Comparison of ENCODE assay signal across 9 cellular contexts in the genomic region with DNA sequence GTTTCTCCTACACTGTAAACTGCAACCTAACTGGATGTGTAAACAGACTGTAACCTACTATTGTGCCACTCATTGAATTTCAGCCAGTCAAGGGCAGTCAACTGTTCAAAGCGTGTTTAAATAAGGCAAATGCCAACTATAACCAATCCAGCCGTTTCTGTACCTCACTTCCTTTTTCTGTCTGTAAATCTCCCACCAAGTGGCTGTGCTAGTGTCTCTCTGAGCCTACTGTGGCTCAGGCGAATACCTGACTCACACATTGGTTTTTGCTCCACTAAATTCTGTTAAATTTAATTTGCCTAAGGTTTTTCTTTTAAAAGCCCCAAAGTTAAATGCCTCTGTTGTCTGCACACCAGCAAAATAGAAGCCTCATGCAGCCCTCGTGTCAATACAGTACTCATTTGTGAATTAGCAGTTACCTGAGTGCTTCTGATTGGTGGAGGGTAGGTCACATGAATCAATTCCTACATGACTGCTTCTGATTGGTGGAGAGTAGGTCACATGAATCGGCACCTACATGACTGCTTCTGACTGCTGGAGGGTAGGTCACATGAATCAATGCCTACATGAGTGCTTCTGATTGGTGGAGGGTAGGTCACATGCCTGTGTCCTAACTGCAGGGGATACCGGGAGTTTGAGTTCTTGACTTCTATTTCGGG. TPM values are rescaled to one million over a fixed set of nuclear protein-coding genes. Genes with fewer than 3 reads are reported as not detected.
A peak's percentile ranks its signal among the peaks of the same experiment; 100 is the strongest.
DNase-seq lines count a peak whose midpoint lies in the region; ATAC-seq, FAIRE-seq and TF ChIP-seq lines count a peak whose summit lies in the region.
"Had no signal": no experiment of that assay in that cellular context is flagged by ENCODE, and none has a peak within 500 bp of the region (broad histone marks: within the 10 kb centered on the region; RNA-seq: fewer than 3 reads in every experiment).

No MANE protein-coding gene starts in this region.

- peak overlapping the region; percentile 97 for H3K4me2 ChIP-seq in OCI-LY3 (ENCODE audit: low read length)

- no peak overlapping the region for H3K4me3 ChIP-seq in GM12865 (ENCODE audit: low read depth, low read length)
- peak overlapping the region; percentile 70 for H3K4me3 ChIP-seq in OCI-LY3 (ENCODE audit: low read length)
- no peak overlapping the region for H3K4me3 ChIP-seq in kidney (ENCODE audit: low read length in 2 of 2)

- H3K79me2 ChIP-seq in OCI-LY3 (ENCODE audit: low read length), result peaks cover 18% of the 10 kb centered on the region

- TF ChIP-seq CTCF in GM12865 (IDR thresholded peaks at IDR 0.05; ENCODE audit: insufficient read depth, low read depth, low read length, missing control alignments), result no peak
- TF ChIP-seq CTCF in OCI-LY3 (IDR thresholded peaks at IDR 0.05; ENCODE audit: low read depth, low read length), result no peak
- no peak for TF ChIP-seq CTCF in kidney (IDR thresholded peaks at IDR 0.05; ENCODE audit: borderline replicate concordance, extremely low read depth, insufficient read depth)

- FAIRE-seq in kidney (lab: Jason Lieb, UNC), result no peak

- no peaks in the 10 kb centered on the region for H4K20me1 ChIP-seq in OCI-LY3 (ENCODE audit: insufficient read depth, low read length)

- H3K27me3 ChIP-seq in OCI-LY3 (ENCODE audit: low read depth, low read length), result no peaks in the 10 kb centered on the region

- H3K9ac ChIP-seq in OCI-LY3 (ENCODE audit: low read length) (peak overlapping the region; percentile 92), kidney (ENCODE audit: low read length in 2 of 2) (no peak overlapping the region)

- H3K27ac ChIP-seq in OCI-LY3 (ENCODE audit: low read length), result peak overlapping the region; percentile 99
- no peak overlapping the region for H3K27ac ChIP-seq in kidney (ENCODE audit: low read depth in 2 of 2, low read length in 2 of 2)
- H3K27ac ChIP-seq: HL-60 had no signal

- no peaks in the 10 kb centered on the region; the same call in 1 of the 2 replicates for H3K9me3 ChIP-seq in OCI-LY3 (ENCODE audit: insufficient read depth, low read length)
- no peaks in the 10 kb centered on the region for H3K9me3 ChIP-seq in kidney (ENCODE audit: control insufficient read depth in 1 of 2, low read length in 2 of 2)

- ATAC-seq in esophagus mucosa (peak; percentile 20), GM18909 (IDR thresholded peaks at IDR 0.05; ENCODE audit: poor library complexity, unreplicated experiment) (no peak), HG02870 (IDR thresholded peaks at IDR 0.05; ENCODE audit: unreplicated experiment) (no peak)

- H3K4me1 ChIP-seq in OCI-LY3 (ENCODE audit: low read length) (peaks cover 58% of the 10 kb centered on the region), kidney (ENCODE audit: control insufficient read depth in 1 of 2, insufficient read depth in 1 of 2, low read depth in 1 of 2, low read length in 2 of 2) (no peaks in the 10 kb centered on the region)

- DNase-seq in ACHN (peak; percentile 9), GM12865 (ENCODE audit: low read depth) (peak; percentile 54), RPMI8226 (no peak), kidney (no peak)

- intact Hi-C loops in kidney (cut with DNase I), result no loop called here

- in situ Hi-C loops in ACHN (cut with HindIII; ENCODE audit: low pct_ligation_motif_present, low pct_unique_long_range_greater_than_20kb, low sequenced_read_pairs), result no loop called here

- peak overlapping the region; percentile 8; the same call in 1 of the 2 replicates for H2AFZ ChIP-seq in OCI-LY3 (ENCODE audit: low read depth, low read length)

- H3K36me3 ChIP-seq in OCI-LY3 (replicated peaks; ENCODE audit: low read depth, low read length), result no peaks in the 10 kb centered on the region
- H3K36me3 ChIP-seq in kidney (ENCODE audit: control insufficient read depth in 1 of 2, insufficient read depth in 2 of 2, low read length in 2 of 2), result no peaks in the 10 kb centered on the region

RNA-seq across cellular contexts. Expression of a gene that starts 31.1 kb away (rescaled TPM):
- total RNA-seq in esophagus mucosa (0.48 TPM), kidney (7.1 TPM)
- polyA plus RNA-seq in kidney (ENCODE audit: insufficient read depth, low read depth, low replicate concordance), result 0.17 TPM

RNA-seq across cellular contexts. Expression of a gene that starts 51.2 kb away (rescaled TPM):
- total RNA-seq in esophagus mucosa, result 51.7 TPM
- 112 TPM for total RNA-seq in kidney
- polyA plus RNA-seq in kidney (ENCODE audit: insufficient read depth, low read depth, low replicate concordance), result 73.4 TPM

Comparison
In these comparisons a context has a peak if more than half of its experiments do, and no peak if none do; other contexts are left out.
1. DNase-seq: peak in ACHN (single experiment) and GM12865 (single experiment); none in RPMI8226 (single experiment) and kidney (single experiment).